ENCODE assay signal across 10 cellular contexts in genomic region chr9:129125478-129125877, GRCh38.
DNase-seq lines count a peak whose midpoint lies in the region; ATAC-seq and TF ChIP-seq lines count a peak whose summit lies in the region.
"Had no signal": no experiment of that assay in that cellular context is flagged by ENCODE, and none has a peak within 500 bp of the region (broad histone marks: within the 10 kb centered on the region; RNA-seq: fewer than 3 reads in every experiment).

No MANE protein-coding gene starts in this region.

- no peak overlapping the region for H3K4me3 ChIP-seq in NB4 (ENCODE audit: low read depth, low read length)
- H3K4me3 ChIP-seq: adrenal gland had no signal

- TF ChIP-seq POLR2A in NB4 (IDR thresholded peaks at IDR 0.05; ENCODE audit: extremely low read depth, insufficient read length), result no peak

- DNase-seq in AG20443 (ENCODE audit: low spot score) (peak; percentile 67), NB4 (ENCODE audit: low read depth) (peak; percentile 90), fibroblast of the conjunctiva (ENCODE audit: low read depth) (peak; percentile 88), SW 1271 (lab: John Stamatoyannopoulos, UW) (no peak)
- no peak for DNase-seq in activated CD4-positive, CD25-positive, alpha-beta regulatory T cell treated with anti-CD3 and anti-CD28 coated beads, Interleukin-2, amount 50 U/mL, for 72 hours
- DNase-seq: activated CD4-positive, alpha-beta T cell treated with anti-CD3 and anti-CD28 coated beads for 36 hours; adrenal gland; C1 segment of cervical spinal cord; NCI-H774 had no signal

- no peak for ATAC-seq in HG03432 (IDR thresholded peaks at IDR 0.05; ENCODE audit: unreplicated experiment)
- ATAC-seq: activated CD4-positive, alpha-beta T cell treated with anti-CD3 and anti-CD28 coated beads for 36 hours had no signal

- TF ChIP-seq CTCF in NB4 (IDR thresholded peaks at IDR 0.05; ENCODE audit: low read depth, low read length), result no peak

Comparison
In these comparisons a context has a peak if more than half of its experiments do, and no peak if none do; other contexts are left out.
1. DNase-seq: peak in AG20443 (single experiment), NB4 (single experiment) and fibroblast of the conjunctiva (single experiment); none in activated CD4-positive, CD25-positive, alpha-beta regulatory T cell treated with anti-CD3 and anti-CD28 coated beads, Interleukin-2, amount 50 U/mL, for 72 hours (single experiment) and SW 1271 (0 of 2).